Comparison of ENCODE assay signal across 11 cellular contexts in genomic region chr17:69474171-69474831, GRCh38. TPM values are rescaled to one million over a fixed set of nuclear protein-coding genes. Genes with fewer than 3 reads are reported as not detected.
A peak's percentile ranks its signal among the peaks of the same experiment; 100 is the strongest.
DNase-seq lines count a peak whose midpoint lies in the region; ATAC-seq and TF ChIP-seq lines count a peak whose summit lies in the region.
"Had no signal": no experiment of that assay in that cellular context is flagged by ENCODE, and none has a peak within 500 bp of the region (broad histone marks: within the 10 kb centered on the region; RNA-seq: fewer than 3 reads in every experiment).

No MANE protein-coding gene starts in this region.

- H3K27me3 ChIP-seq in skeletal muscle satellite cell (ENCODE audit: control insufficient read depth, insufficient read depth, low read length) = no peaks in the 10 kb centered on the region
- no peaks in the 10 kb centered on the region for H3K27me3 ChIP-seq in H9 (ENCODE audit: insufficient read depth, low read length)
- H3K27me3 ChIP-seq: brain microvascular endothelial cell had no signal

- H3K4me1 ChIP-seq in skeletal muscle satellite cell (ENCODE audit: control insufficient read depth, insufficient read depth, low read length) (peaks cover 12% of the 10 kb centered on the region), H9 (ENCODE audit: insufficient read depth, low read length) (no peaks in the 10 kb centered on the region)

- POLR2A ChIA-PET in MCF 10A (lab: Yijun Ruan, JAX) = interaction anchor here (0.8 to 2.3 kb wide), 9 partner anchors 13 to 797 kb away, joined by 3 to 7 read pairs (median 4); partner anchors contain the start of gene ABCA5

- no peak overlapping the region for H3K23ac ChIP-seq in H9 (ENCODE audit: insufficient read length, low read depth, low read length)

- CTCF ChIA-PET in MCF 10A (lab: Yijun Ruan, JAX) = interaction anchor here (1.0 kb wide), 1 partner anchor 139 kb away, joined by 4 read pairs; no protein-coding TSS in a partner anchor

- H3K36me3 Mint-ChIP-seq in MCF 10A (ENCODE audit: insufficient read depth, unreplicated experiment) = no peaks in the 10 kb centered on the region
- H3K36me3 Mint-ChIP-seq in H9 (ENCODE audit: insufficient read depth in 1 of 3, low read depth in 3 of 3) = peaks cover 2 to 15% (median 13%) of the 10 kb centered on the region in 3 experiments; a peak in 6 of 7 replicates

- no peak overlapping the region for H3K18ac ChIP-seq in H9 (ENCODE audit: insufficient read length, low read depth, low read length)

- H3K27ac ChIP-seq in H9 (ENCODE audit: insufficient read length, low read depth, low read length) = no peak overlapping the region
- H3K27ac ChIP-seq: brain microvascular endothelial cell had no signal

- peak; percentile 67 for ATAC-seq in HG03354 (IDR thresholded peaks at IDR 0.05; ENCODE audit: poor library complexity, severe bottlenecking, unreplicated experiment)
- ATAC-seq in left ventricle myocardium superior = peak; percentile 84

- no peak overlapping the region for H2BK5ac ChIP-seq in H9 (ENCODE audit: insufficient read length, low read length)

- no peaks in the 10 kb centered on the region for H3K79me2 ChIP-seq in H9 (ENCODE audit: insufficient read depth, low read length)

- H3K4ac ChIP-seq in H9 (ENCODE audit: low read depth, low read length) = no peak overlapping the region

- no peaks in the 10 kb centered on the region for H3K9me3 ChIP-seq in skeletal muscle satellite cell (replicated peaks; ENCODE audit: low read length)
- H3K9me3 ChIP-seq in H9 (ENCODE audit: control insufficient read depth, low read depth, low read length) = no peaks in the 10 kb centered on the region

- H3K14ac ChIP-seq in H9 (ENCODE audit: insufficient read depth, low read length) = no peak overlapping the region

- intact Hi-C loops in MCF 10A (cut with micrococcal nuclease) (no loop called here), left ventricle myocardium superior (cut with micrococcal nuclease) (no loop called here)

- no peak overlapping the region for H4K5ac ChIP-seq in H9 (ENCODE audit: insufficient read length, low read depth, low read length)

- H2AFZ ChIP-seq in H9 (ENCODE audit: low read length) = no peak overlapping the region

- H2BK12ac ChIP-seq in H9 (ENCODE audit: insufficient read length, low read depth, low read length) = no peak overlapping the region

- H3K4me1 Mint-ChIP-seq in MCF 10A (ENCODE audit: insufficient read depth, unreplicated experiment) (peaks cover 15% of the 10 kb centered on the region), H9 (peaks cover 0 to 4% of the 10 kb centered on the region in 2 experiments; a peak in 2 of 4 replicates)

- peak overlapping the region; percentile 46 for H3K27ac Mint-ChIP-seq in MCF 10A (ENCODE audit: low read depth, unreplicated experiment)
- H3K27ac Mint-ChIP-seq in H9 = no peak overlapping the region

- no peak overlapping the region for H3K4me3 ChIP-seq in skeletal muscle satellite cell (ENCODE audit: low read length)

- no peak overlapping the region for H2BK120ac ChIP-seq in H9 (ENCODE audit: low read depth, low read length, poor library complexity, severe bottlenecking)

- H4K20me1 ChIP-seq in H9 (ENCODE audit: control insufficient read depth, insufficient read depth, insufficient read length) = no peaks in the 10 kb centered on the region

- H2BK15ac ChIP-seq in H9 (ENCODE audit: low read depth, low read length) = no peak overlapping the region

- H3K9me3 Mint-ChIP-seq in MCF 10A (ENCODE audit: unreplicated experiment) = no peaks in the 10 kb centered on the region
- H3K9me3 Mint-ChIP-seq in H9 = no peaks in the 10 kb centered on the region

- no peak overlapping the region for H2AK5ac ChIP-seq in H9 (ENCODE audit: insufficient read length, low read length)

- no TSS peak for BruUV-seq in MCF 10A (replicated peaks; lab: Mats Ljungman, UMichigan)

- H3K23me2 ChIP-seq in H9 (ENCODE audit: insufficient read length, low read depth, low read length, poor library complexity, severe bottlenecking) = no peaks in the 10 kb centered on the region

- no peaks in the 10 kb centered on the region for H3K36me3 ChIP-seq in skeletal muscle satellite cell (ENCODE audit: insufficient read depth, low read length)
- H3K36me3 ChIP-seq: brain microvascular endothelial cell had no signal

- H3K4me2 ChIP-seq in skeletal muscle satellite cell (ENCODE audit: low read length) (peak overlapping the region; percentile 55), H9 (ENCODE audit: insufficient read depth, insufficient read length, low read length) (no peak overlapping the region)

- no peak overlapping the region for H3K4me3 Mint-ChIP-seq in MCF 10A (ENCODE audit: unreplicated experiment)
- no peak overlapping the region for H3K4me3 Mint-ChIP-seq in H9

- TF ChIP-seq CTCF in MCF 10A (IDR thresholded peaks at IDR 0.05; ENCODE audit: unreplicated experiment) = no peak
- no peak for TF ChIP-seq CTCF in H9 (conservative IDR thresholded peaks at IDR 0.05)

- DNase-seq in MCF 10A (ENCODE audit: unreplicated experiment) (no peak), left ventricle myocardium superior (no peak), H9 (no peak), cortex of kidney (lab: John Stamatoyannopoulos, UW) (no peak), Ammon's horn (ENCODE audit: low spot score) (no peak), KG1 (lab: John Stamatoyannopoulos, UW) (no peak)
- DNase-seq: brain microvascular endothelial cell, NCI-H1436 treated with DMSO at 0.1 percent for 48 hours, NCI-H510A treated with DMSO at 0.1 percent for 48 hours had no signal

- H3K27me3 Mint-ChIP-seq in MCF 10A (ENCODE audit: insufficient read depth, unreplicated experiment) (no peaks in the 10 kb centered on the region), H9 (ENCODE audit: low read depth) (no peaks in the 10 kb centered on the region)

- H4K91ac ChIP-seq in H9 (ENCODE audit: insufficient read length, low read depth, low read length) = no peak overlapping the region

- H4K8ac ChIP-seq in H9 (replicated peaks; ENCODE audit: insufficient read length, low read depth, low read length) = no peak overlapping the region

- H2BK20ac ChIP-seq in H9 (ENCODE audit: low read depth, low read length, poor library complexity, severe bottlenecking) = no peak overlapping the region

- H3K79me1 ChIP-seq in H9 (ENCODE audit: insufficient read depth, low read depth, low read length, poor library complexity, severe bottlenecking) = no peaks in the 10 kb centered on the region

- H3K9ac ChIP-seq in skeletal muscle satellite cell (ENCODE audit: low read depth, low read length) = no peak overlapping the region
- no peak overlapping the region for H3K9ac ChIP-seq in H9 (ENCODE audit: extremely low read depth, insufficient read length, low read length)

- no peak overlapping the region for H3K56ac ChIP-seq in H9 (ENCODE audit: insufficient read length, low read depth, low read length)

- WGBS in H9 (ENCODE audit: extremely low coverage, insufficient read length, low lambda C conversion rate) = no CpG with 5 or more reads among the region's 4 CpGs

- no peak overlapping the region for H3T11ph ChIP-seq in H9 (ENCODE audit: low read length)

RNA-seq across cellular contexts. Expression of gene MAP2K6, which starts 59.8 kb away (rescaled TPM):
- total RNA-seq in MCF 10A (2022) (0.28 and 0.37 TPM in 2 replicates), left ventricle myocardium superior (2.9 TPM), H9 (2021) (17.7 and 18.9 TPM in 2 replicates)
- total RNA-seq in skeletal muscle satellite cell (2012; rRNA removed) = 0.25 and 0.44 TPM in 2 replicates
